1 cellular context compared by ENCODE assay signal in the genomic region with DNA sequence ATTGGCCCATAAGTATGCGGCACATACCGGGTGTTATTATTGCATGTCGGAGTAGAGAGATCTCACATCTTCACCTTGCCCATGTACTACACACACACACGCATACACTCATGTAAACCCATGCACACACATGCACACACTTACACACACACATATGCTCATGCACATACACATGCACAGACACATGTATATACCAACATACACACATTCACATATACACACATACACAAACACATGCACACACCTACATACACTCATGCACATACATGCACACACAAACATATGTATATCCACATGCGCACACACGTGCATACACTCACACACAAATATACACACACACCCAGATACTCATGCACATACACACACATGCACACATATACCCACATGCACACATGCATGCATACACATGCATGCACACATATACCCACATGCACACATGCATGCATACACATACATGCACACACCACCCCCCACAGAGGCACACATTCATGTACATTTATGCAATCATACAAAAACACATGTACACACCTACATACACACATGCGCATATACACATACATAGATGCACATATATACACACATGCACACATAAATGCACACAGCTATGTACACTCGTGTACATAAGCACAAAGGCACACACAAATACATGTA.
TF ChIP-seq lines count a peak whose summit lies in the region.

No MANE protein-coding gene starts in this region.

TF ChIP-seq in HepG2, 621 proteins besides CTCF, POLR2A, EP300 and RAD21:
- TF ChIP-seq ZNF761 (CRISPR knock-in tag; conservative IDR thresholded peaks at IDR 0.05) (0 out of 2 replicates have a peak, but pooled peaks have one; percentile 8), REXO4 (CRISPR knock-in tag; IDR thresholded peaks at IDR 0.05; ENCODE audit: borderline replicate concordance) (no peak)
- TF ChIP-seq, protein P1, sequence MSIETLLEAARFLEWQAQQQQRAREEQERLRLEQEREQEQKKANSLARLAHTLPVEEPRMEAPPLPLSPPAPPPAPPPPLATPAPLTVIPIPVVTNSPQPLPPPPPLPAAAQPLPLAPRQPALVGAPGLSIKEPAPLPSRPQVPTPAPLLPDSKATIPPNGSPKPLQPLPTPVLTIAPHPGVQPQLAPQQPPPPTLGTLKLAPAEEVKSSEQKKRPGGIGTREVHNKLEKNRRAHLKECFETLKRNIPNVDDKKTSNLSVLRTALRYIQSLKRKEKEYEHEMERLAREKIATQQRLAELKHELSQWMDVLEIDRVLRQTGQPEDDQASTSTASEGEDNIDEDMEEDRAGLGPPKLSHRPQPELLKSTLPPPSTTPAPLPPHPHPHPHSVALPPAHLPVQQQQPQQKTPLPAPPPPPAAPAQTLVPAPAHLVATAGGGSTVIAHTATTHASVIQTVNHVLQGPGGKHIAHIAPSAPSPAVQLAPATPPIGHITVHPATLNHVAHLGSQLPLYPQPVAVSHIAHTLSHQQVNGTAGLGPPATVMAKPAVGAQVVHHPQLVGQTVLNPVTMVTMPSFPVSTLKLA (IDR thresholded peaks at IDR 0.05): peak; percentile 93
